1 cellular context compared by ENCODE assay signal in the genomic region with DNA sequence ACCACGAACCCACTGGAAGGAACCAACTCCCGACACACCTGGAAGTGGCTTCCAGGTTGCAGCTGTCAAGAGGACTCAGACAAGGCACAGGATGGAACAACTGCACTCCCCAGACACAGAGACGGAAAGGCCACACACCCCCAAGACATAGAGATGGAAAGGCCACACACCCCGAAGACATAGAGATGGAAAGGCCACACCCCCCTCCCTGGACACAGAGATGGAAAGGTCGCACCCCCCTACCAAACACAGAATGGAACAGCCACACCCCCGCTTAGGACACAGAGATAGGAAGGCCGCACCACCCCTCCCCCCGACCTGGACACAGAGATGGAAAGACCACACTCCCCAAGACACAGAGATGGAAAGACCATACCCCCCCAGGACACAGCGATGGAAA.
A peak's percentile ranks its signal among the peaks of the same experiment; 100 is the strongest.
TF ChIP-seq lines count a peak whose summit lies in the region.

No MANE protein-coding gene starts in this region.

TF ChIP-seq in K562, 482 proteins besides CTCF, POLR2A, EP300 and RAD21:
- TF ChIP-seq ATF7 (IDR thresholded peaks at IDR 0.05) (peak; percentile 73), MTA1 (IDR thresholded peaks at IDR 0.05; ENCODE audit: borderline replicate concordance) (no peak), TCF7L2 (IDR thresholded peaks at IDR 0.05; ENCODE audit: low read depth, low read length) (peak; percentile 73), EGR1 (conservative IDR thresholded peaks at IDR 0.05) (peak; percentile 54), MYNN (IDR thresholded peaks at IDR 0.05) (no peak), MYNN (CRISPR knock-in tag; IDR thresholded peaks at IDR 0.05) (no peak), MEF2D (tag; conservative IDR thresholded peaks at IDR 0.05; ENCODE audit: low read depth) (no peak), MTA3 (IDR thresholded peaks at IDR 0.05; ENCODE audit: borderline replicate concordance) (no peak), FOXK2 (conservative IDR thresholded peaks at IDR 0.05 in 1 of 2, IDR thresholded peaks at IDR 0.05 in 1 of 2; ENCODE audit: low read depth in 2 of 2) (peak in 1 of 2 experiments; percentile 90; a peak in 2 of 4 replicates), JUND (IDR thresholded peaks at IDR 0.05; ENCODE audit: borderline replicate concordance, low read depth, low read length) (0 out of 2 replicates have a peak, but pooled peaks have one; percentile 30), JUND (tag; IDR thresholded peaks at IDR 0.05; ENCODE audit: borderline replicate concordance, low read depth, low read length) (no peak)
- TF ChIP-seq, protein P1, sequence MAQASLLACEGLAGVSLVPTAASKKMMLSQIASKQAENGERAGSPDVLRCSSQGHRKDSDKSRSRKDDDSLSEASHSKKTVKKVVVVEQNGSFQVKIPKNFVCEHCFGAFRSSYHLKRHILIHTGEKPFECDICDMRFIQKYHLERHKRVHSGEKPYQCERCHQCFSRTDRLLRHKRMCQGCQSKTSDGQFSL (CRISPR knock-in tag; IDR thresholded peaks at IDR 0.05) = peak; percentile 30; the same call in 1 of the 2 replicates
- TF ChIP-seq, protein P1 (tag; IDR thresholded peaks at IDR 0.05) = no peak
- TF ChIP-seq, protein P2, sequence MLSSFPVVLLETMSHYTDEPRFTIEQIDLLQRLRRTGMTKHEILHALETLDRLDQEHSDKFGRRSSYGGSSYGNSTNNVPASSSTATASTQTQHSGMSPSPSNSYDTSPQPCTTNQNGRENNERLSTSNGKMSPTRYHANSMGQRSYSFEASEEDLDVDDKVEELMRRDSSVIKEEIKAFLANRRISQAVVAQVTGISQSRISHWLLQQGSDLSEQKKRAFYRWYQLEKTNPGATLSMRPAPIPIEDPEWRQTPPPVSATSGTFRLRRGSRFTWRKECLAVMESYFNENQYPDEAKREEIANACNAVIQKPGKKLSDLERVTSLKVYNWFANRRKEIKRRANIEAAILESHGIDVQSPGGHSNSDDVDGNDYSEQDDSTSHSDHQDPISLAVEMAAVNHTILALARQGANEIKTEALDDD (IDR thresholded peaks at IDR 0.05) = no peak
- TF ChIP-seq, protein P3, sequence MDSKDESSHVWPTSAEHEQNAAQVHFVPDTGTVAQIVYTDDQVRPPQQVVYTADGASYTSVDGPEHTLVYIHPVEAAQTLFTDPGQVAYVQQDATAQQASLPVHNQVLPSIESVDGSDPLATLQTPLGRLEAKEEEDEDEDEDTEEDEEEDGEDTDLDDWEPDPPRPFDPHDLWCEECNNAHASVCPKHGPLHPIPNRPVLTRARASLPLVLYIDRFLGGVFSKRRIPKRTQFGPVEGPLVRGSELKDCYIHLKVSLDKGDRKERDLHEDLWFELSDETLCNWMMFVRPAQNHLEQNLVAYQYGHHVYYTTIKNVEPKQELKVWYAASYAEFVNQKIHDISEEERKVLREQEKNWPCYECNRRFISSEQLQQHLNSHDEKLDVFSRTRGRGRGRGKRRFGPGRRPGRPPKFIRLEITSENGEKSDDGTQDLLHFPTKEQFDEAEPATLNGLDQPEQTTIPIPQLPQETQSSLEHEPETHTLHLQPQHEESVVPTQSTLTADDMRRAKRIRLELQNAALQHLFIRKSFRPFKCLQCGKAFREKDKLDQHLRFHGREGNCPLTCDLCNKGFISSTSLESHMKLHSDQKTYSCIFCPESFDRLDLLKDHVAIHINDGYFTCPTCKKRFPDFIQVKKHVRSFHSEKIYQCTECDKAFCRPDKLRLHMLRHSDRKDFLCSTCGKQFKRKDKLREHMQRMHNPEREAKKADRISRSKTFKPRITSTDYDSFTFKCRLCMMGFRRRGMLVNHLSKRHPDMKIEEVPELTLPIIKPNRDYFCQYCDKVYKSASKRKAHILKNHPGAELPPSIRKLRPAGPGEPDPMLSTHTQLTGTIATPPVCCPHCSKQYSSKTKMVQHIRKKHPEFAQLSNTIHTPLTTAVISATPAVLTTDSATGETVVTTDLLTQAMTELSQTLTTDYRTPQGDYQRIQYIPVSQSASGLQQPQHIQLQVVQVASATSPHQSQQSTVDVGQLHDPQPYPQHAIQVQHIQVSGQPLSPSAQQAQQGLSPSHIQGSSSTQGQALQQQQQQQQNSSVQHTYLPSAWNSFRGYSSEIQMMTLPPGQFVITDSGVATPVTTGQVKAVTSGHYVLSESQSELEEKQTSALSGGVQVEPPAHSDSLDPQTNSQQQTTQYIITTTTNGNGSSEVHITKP (IDR thresholded peaks at IDR 0.05; ENCODE audit: partially characterized antibody) = peak; percentile 98
- TF ChIP-seq, protein P4, sequence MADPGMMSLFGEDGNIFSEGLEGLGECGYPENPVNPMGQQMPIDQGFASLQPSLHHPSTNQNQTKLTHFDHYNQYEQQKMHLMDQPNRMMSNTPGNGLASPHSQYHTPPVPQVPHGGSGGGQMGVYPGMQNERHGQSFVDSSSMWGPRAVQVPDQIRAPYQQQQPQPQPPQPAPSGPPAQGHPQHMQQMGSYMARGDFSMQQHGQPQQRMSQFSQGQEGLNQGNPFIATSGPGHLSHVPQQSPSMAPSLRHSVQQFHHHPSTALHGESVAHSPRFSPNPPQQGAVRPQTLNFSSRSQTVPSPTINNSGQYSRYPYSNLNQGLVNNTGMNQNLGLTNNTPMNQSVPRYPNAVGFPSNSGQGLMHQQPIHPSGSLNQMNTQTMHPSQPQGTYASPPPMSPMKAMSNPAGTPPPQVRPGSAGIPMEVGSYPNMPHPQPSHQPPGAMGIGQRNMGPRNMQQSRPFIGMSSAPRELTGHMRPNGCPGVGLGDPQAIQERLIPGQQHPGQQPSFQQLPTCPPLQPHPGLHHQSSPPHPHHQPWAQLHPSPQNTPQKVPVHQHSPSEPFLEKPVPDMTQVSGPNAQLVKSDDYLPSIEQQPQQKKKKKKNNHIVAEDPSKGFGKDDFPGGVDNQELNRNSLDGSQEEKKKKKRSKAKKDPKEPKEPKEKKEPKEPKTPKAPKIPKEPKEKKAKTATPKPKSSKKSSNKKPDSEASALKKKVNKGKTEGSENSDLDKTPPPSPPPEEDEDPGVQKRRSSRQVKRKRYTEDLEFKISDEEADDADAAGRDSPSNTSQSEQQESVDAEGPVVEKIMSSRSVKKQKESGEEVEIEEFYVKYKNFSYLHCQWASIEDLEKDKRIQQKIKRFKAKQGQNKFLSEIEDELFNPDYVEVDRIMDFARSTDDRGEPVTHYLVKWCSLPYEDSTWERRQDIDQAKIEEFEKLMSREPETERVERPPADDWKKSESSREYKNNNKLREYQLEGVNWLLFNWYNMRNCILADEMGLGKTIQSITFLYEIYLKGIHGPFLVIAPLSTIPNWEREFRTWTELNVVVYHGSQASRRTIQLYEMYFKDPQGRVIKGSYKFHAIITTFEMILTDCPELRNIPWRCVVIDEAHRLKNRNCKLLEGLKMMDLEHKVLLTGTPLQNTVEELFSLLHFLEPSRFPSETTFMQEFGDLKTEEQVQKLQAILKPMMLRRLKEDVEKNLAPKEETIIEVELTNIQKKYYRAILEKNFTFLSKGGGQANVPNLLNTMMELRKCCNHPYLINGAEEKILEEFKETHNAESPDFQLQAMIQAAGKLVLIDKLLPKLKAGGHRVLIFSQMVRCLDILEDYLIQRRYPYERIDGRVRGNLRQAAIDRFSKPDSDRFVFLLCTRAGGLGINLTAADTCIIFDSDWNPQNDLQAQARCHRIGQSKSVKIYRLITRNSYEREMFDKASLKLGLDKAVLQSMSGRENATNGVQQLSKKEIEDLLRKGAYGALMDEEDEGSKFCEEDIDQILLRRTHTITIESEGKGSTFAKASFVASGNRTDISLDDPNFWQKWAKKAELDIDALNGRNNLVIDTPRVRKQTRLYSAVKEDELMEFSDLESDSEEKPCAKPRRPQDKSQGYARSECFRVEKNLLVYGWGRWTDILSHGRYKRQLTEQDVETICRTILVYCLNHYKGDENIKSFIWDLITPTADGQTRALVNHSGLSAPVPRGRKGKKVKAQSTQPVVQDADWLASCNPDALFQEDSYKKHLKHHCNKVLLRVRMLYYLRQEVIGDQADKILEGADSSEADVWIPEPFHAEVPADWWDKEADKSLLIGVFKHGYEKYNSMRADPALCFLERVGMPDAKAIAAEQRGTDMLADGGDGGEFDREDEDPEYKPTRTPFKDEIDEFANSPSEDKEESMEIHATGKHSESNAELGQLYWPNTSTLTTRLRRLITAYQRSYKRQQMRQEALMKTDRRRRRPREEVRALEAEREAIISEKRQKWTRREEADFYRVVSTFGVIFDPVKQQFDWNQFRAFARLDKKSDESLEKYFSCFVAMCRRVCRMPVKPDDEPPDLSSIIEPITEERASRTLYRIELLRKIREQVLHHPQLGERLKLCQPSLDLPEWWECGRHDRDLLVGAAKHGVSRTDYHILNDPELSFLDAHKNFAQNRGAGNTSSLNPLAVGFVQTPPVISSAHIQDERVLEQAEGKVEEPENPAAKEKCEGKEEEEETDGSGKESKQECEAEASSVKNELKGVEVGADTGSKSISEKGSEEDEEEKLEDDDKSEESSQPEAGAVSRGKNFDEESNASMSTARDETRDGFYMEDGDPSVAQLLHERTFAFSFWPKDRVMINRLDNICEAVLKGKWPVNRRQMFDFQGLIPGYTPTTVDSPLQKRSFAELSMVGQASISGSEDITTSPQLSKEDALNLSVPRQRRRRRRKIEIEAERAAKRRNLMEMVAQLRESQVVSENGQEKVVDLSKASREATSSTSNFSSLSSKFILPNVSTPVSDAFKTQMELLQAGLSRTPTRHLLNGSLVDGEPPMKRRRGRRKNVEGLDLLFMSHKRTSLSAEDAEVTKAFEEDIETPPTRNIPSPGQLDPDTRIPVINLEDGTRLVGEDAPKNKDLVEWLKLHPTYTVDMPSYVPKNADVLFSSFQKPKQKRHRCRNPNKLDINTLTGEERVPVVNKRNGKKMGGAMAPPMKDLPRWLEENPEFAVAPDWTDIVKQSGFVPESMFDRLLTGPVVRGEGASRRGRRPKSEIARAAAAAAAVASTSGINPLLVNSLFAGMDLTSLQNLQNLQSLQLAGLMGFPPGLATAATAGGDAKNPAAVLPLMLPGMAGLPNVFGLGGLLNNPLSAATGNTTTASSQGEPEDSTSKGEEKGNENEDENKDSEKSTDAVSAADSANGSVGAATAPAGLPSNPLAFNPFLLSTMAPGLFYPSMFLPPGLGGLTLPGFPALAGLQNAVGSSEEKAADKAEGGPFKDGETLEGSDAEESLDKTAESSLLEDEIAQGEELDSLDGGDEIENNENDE (IDR thresholded peaks at IDR 0.05; ENCODE audit: low read depth, low read length) = no peak
- TF ChIP-seq, protein P5, sequence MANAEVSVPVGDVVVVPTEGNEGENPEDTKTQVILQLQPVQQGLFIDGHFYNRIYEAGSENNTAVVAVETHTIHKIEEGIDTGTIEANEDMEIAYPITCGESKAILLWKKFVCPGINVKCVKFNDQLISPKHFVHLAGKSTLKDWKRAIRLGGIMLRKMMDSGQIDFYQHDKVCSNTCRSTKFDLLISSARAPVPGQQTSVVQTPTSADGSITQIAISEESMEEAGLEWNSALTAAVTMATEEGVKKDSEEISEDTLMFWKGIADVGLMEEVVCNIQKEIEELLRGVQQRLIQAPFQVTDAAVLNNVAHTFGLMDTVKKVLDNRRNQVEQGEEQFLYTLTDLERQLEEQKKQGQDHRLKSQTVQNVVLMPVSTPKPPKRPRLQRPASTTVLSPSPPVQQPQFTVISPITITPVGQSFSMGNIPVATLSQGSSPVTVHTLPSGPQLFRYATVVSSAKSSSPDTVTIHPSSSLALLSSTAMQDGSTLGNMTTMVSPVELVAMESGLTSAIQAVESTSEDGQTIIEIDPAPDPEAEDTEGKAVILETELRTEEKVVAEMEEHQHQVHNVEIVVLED (CRISPR knock-in tag; IDR thresholded peaks at IDR 0.05) = no peak
TF ChIP-seq in K562: peak in this region for 7.
